Comparison of ENCODE assay signal across 14 cellular contexts in the genomic region with DNA sequence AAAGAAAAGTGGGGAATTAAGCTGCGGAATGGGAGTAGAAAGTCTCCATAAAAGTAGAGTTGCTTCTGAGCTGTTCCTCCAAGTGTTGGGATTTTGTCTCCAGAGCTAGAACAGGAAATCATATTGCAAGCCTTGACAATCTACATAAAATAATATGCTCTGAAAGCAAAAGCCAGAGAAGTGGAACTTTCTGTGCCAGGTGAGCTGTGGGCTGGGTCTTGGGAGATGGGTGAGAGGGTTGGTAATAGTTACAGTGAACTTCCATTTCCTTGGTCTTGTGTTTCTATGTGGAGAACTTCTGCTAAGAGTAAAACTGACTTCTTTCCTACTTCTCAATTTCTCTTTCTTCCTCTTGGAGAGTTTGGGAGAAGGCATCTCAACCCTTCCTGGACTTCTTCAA. TPM values are rescaled to one million over a fixed set of nuclear protein-coding genes. Genes with fewer than 3 reads are reported as not detected.
A peak's percentile ranks its signal among the peaks of the same experiment; 100 is the strongest.
DNase-seq lines count a peak whose midpoint lies in the region; ATAC-seq and TF ChIP-seq lines count a peak whose summit lies in the region.
"Had no signal": no experiment of that assay in that cellular context is flagged by ENCODE, and none has a peak within 500 bp of the region (broad histone marks: within the 10 kb centered on the region; RNA-seq: fewer than 3 reads in every experiment).

No MANE protein-coding gene starts in this region.

- H3K36me3 ChIP-seq in esophagus squamous epithelium (no peaks in the 10 kb centered on the region), upper lobe of left lung (no peaks in the 10 kb centered on the region)

- H3K9me3 Mint-ChIP-seq in activated CD4-positive, alpha-beta T cell treated with anti-CD3 and anti-CD28 coated beads for 36 hours (ENCODE audit: low read depth): no peaks in the 10 kb centered on the region
- H3K9me3 Mint-ChIP-seq in stimulated activated memory B cell treated with anti-CD40 and anti-IgM and Interleukin-4, amounts not matched to agents 10 μg/mL and 1 μg/mL and 100 μg/mL, for 72 hours: no peaks in the 10 kb centered on the region

- H3K36me3 Mint-ChIP-seq in activated CD4-positive, alpha-beta T cell treated with anti-CD3 and anti-CD28 coated beads for 36 hours (ENCODE audit: low read depth): peaks cover 2% of the 10 kb centered on the region
- H3K36me3 Mint-ChIP-seq in stimulated activated memory B cell treated with anti-CD40 and anti-IgM and Interleukin-4, amounts not matched to agents 10 μg/mL and 1 μg/mL and 100 μg/mL, for 72 hours: no peaks in the 10 kb centered on the region

- no peaks in the 10 kb centered on the region for H3K27me3 ChIP-seq in esophagus squamous epithelium
- H3K27me3 ChIP-seq in upper lobe of left lung: no peaks in the 10 kb centered on the region

- H3K4me1 ChIP-seq in esophagus squamous epithelium (peaks cover 12 to 39% (median 19%) of the 10 kb centered on the region in 3 donors), upper lobe of left lung (peaks cover 14 to 25% (median 18%) of the 10 kb centered on the region in 4 donors)

- intact Hi-C loops in activated CD4-positive, alpha-beta T cell treated with anti-CD3 and anti-CD28 coated beads for 36 hours (cut with DNase I, micrococcal nuclease): loop anchor here (1.0 to 10.0 kb wide), 7 partner anchors 10 to 943 kb away; a partner anchor contains a TSS
- intact Hi-C loops in esophagus squamous epithelium (cut with DNase I): no loop called here

- H3K27me3 Mint-ChIP-seq in activated CD4-positive, alpha-beta T cell treated with anti-CD3 and anti-CD28 coated beads for 36 hours: no peaks in the 10 kb centered on the region
- H3K27me3 Mint-ChIP-seq in stimulated activated memory B cell treated with anti-CD40 and anti-IgM and Interleukin-4, amounts not matched to agents 10 μg/mL and 1 μg/mL and 100 μg/mL, for 72 hours: no peaks in the 10 kb centered on the region

- H3K9me3 ChIP-seq in esophagus squamous epithelium (no peaks in the 10 kb centered on the region), upper lobe of left lung (no peaks in the 10 kb centered on the region)

- no peak for TF ChIP-seq CTCF in esophagus squamous epithelium (IDR thresholded peaks at IDR 0.05)
- no peak for TF ChIP-seq CTCF in upper lobe of left lung (IDR thresholded peaks at IDR 0.05)

- TF ChIP-seq POLR2A in esophagus squamous epithelium (IDR thresholded peaks at IDR 0.05): no peak
- TF ChIP-seq POLR2A in upper lobe of left lung (IDR thresholded peaks at IDR 0.05): no peak

- CTCF ChIA-PET in activated CD4-positive, alpha-beta T cell treated with anti-CD3 and anti-CD28 coated beads for 36 hours (lab: Charles Lee): interaction anchor here (0.6 to 2.0 kb wide), 5 partner anchors 22 to 740 kb away, joined by 3 to 8 read pairs (median 5); no protein-coding TSS in a partner anchor

- peak overlapping the region in 3 of 4 donors; percentile 86 to 92 (median 87) for H3K27ac ChIP-seq in esophagus squamous epithelium
- H3K27ac ChIP-seq in upper lobe of left lung: peak overlapping the region in 2 of 4 donors; percentile 82 to 85

- no peak for TF ChIP-seq EP300 in upper lobe of left lung (IDR thresholded peaks at IDR 0.05)

- 79 to 92% methylated on average over 1 of the region's 1 CpG for WGBS in esophagus squamous epithelium, 2 donors
- WGBS in upper lobe of left lung, 2 donors: 83 to 97% methylated on average over 1 of the region's 1 CpG

- POLR2A ChIA-PET in activated CD4-positive, alpha-beta T cell treated with anti-CD3 and anti-CD28 coated beads for 36 hours (lab: Charles Lee): interaction anchor here (0.6 to 2.0 kb wide), 5 partner anchors 19 to 1317 kb away, joined by 3 to 6 read pairs (median 3); no protein-coding TSS in a partner anchor

- no peak for ATAC-seq in activated CD4-positive, alpha-beta T cell treated with anti-CD3 and anti-CD28 coated beads for 36 hours
- ATAC-seq in stimulated activated memory B cell treated with anti-CD40 and anti-IgM and Interleukin-4, amounts not matched to agents 10 μg/mL and 1 μg/mL and 100 μg/mL, for 72 hours: no peak
- ATAC-seq in upper lobe of left lung (ENCODE audit: low FRiP score in 2 of 2): no peak

- no peak for DNase-seq in activated CD4-positive, alpha-beta T cell treated with anti-CD3 and anti-CD28 coated beads for 36 hours
- DNase-seq in activated CD4-positive, alpha-beta T cell treated with anti-CD3 and anti-CD28 coated beads, Interleukin-2, amount 50 U/mL, for 4 hours: no peak
- DNase-seq in RPMI8226 (peak; percentile 47), esophagus squamous epithelium (lab: John Stamatoyannopoulos, UW) (no peak), upper lobe of left lung (no peak), NCI-H187 treated with DMSO at 0.1 percent for 48 hours (lab: John Stamatoyannopoulos, UW) (no peak), NCI-H128 (lab: John Stamatoyannopoulos, UW; ENCODE audit: unreplicated experiment) (no peak)
- DNase-seq: activated CD4-positive, alpha-beta T cell treated with anti-CD3 and anti-CD28 coated beads for 1 hour; NCI-H1092 had no signal

- H3K4me3 ChIP-seq in esophagus squamous epithelium (no peak overlapping the region), upper lobe of left lung (no peak overlapping the region)

- peak overlapping the region; percentile 96 for H3K4me3 Mint-ChIP-seq in activated CD4-positive, alpha-beta T cell treated with anti-CD3 and anti-CD28 coated beads for 36 hours
- peak overlapping the region; percentile 3 for H3K4me3 Mint-ChIP-seq in stimulated activated memory B cell treated with anti-CD40 and anti-IgM and Interleukin-4, amounts not matched to agents 10 μg/mL and 1 μg/mL and 100 μg/mL, for 72 hours

- peaks cover 35% of the 10 kb centered on the region for H3K4me1 Mint-ChIP-seq in activated CD4-positive, alpha-beta T cell treated with anti-CD3 and anti-CD28 coated beads for 36 hours
- H3K4me1 Mint-ChIP-seq in stimulated activated memory B cell treated with anti-CD40 and anti-IgM and Interleukin-4, amounts not matched to agents 10 μg/mL and 1 μg/mL and 100 μg/mL, for 72 hours: peaks cover 24% of the 10 kb centered on the region

- H3K27ac Mint-ChIP-seq in activated CD4-positive, alpha-beta T cell treated with anti-CD3 and anti-CD28 coated beads for 36 hours: peak overlapping the region; percentile 95
- peak overlapping the region; percentile 83 for H3K27ac Mint-ChIP-seq in stimulated activated memory B cell treated with anti-CD40 and anti-IgM and Interleukin-4, amounts not matched to agents 10 μg/mL and 1 μg/mL and 100 μg/mL, for 72 hours

RNA-seq across cellular contexts. Expression of a gene that starts 6.3 kb away (rescaled TPM):
- 10 to 100 TPM; 63.6 to 86.4 TPM for total RNA-seq in activated CD4-positive, alpha-beta T cell treated with anti-CD3 and anti-CD28 coated beads for 36 hours
- total RNA-seq in esophagus squamous epithelium (10 to 100 TPM; 18.1 to 53.2 (median 36.7) TPM), upper lobe of left lung (10 to 100 TPM; 35.6 to 76.7 (median 45.5) TPM)

RNA-seq across cellular contexts. Expression of a gene that starts 31.8 kb away (rescaled TPM):
- not detected for total RNA-seq in activated CD4-positive, alpha-beta T cell treated with anti-CD3 and anti-CD28 coated beads for 36 hours
- total RNA-seq in esophagus squamous epithelium (not detected), upper lobe of left lung (not detected)
- total RNA-seq: astrocyte, epithelial cell of proximal tubule, kidney epithelial cell, renal cortical epithelial cell had no signal
